In the genomic region with DNA sequence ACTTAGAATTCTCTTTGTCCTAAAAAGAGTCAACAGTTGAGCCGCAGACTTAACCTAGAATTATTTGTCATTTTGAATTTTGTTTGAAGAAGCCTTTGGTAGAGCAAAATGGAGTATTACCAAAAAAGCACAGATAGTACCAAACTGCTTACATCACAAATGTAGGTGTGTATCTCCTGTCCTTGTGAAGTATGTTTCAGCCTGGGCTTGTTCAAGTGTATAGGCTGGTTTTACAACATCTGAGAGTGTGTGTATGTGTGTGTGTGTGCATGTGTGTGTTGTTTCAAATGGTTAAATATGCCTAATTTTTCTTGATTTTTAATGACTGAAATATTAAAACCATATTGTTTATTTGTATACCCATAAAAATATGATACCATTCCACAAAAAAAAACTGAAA, we compare ENCODE assay signal across 13 cellular contexts.
DNase-seq lines count a peak whose midpoint lies in the region; ATAC-seq, FAIRE-seq and TF ChIP-seq lines count a peak whose summit lies in the region.
"Had no signal": no experiment of that assay in that cellular context is flagged by ENCODE, and none has a peak within 500 bp of the region (broad histone marks: within the 10 kb centered on the region; RNA-seq: fewer than 3 reads in every experiment).

No MANE protein-coding gene starts in this region.

- no peak overlapping the region for H2AFZ ChIP-seq in GM12878 (ENCODE audit: control insufficient read depth, low read depth, low read length)

- no peak overlapping the region for H3K4me3 ChIP-seq in GM12878
- H3K4me3 ChIP-seq: body of pancreas, Peyer's patch had no signal

- TF ChIP-seq EP300 in GM12878 (IDR thresholded peaks at IDR 0.05; ENCODE audit: borderline replicate concordance in 1 of 2, control insufficient read depth in 1 of 2, low read depth in 2 of 2, low read length in 2 of 2) = no peak

- POLR2A ChIA-PET in GM12878 (lab: Charles Lee) = interaction anchor here (0.7 kb wide), 2 partner anchors 100 to 482 kb away, joined by 3 to 4 read pairs; no protein-coding TSS in a partner anchor

- SMC1A ChIA-PET in GM12878 (lab: Charles Lee; ENCODE audit: uncharacterized antibody, unreplicated experiment) = interaction anchor here (0.8 to 1.9 kb wide), 6 partner anchors 13 to 39 kb away, joined by 3 to 7 read pairs (median 4); no protein-coding TSS in a partner anchor

- no peaks in the 10 kb centered on the region for H3K79me2 ChIP-seq in GM12878 (ENCODE audit: control insufficient read depth, insufficient read depth, low read length)

- CTCF ChIA-PET in GM12878 (lab: Yijun Ruan, JAX) = no interaction called here

- H4K20me1 ChIP-seq in GM12878 (ENCODE audit: control insufficient read depth, insufficient read depth) = no peaks in the 10 kb centered on the region

- no peaks in the 10 kb centered on the region for H3K4me1 ChIP-seq in GM12878 (ENCODE audit: control insufficient read depth, insufficient read depth, low read length)

- RAD21 ChIA-PET in GM12878 (lab: Charles Lee; ENCODE audit: unreplicated experiment) = interaction anchor here (1.0 to 1.7 kb wide), 4 partner anchors 32 to 171 kb away, joined by 3 to 5 read pairs (median 4); no protein-coding TSS in a partner anchor

- no peak overlapping the region for H3K4me2 ChIP-seq in GM12878 (ENCODE audit: control insufficient read depth, insufficient read depth)

- BruUV-seq in GM12878 (replicated peaks; lab: Mats Ljungman, UMichigan) = no TSS peak

- H3K27ac ChIP-seq in GM12878 (ENCODE audit: control insufficient read depth, insufficient read depth) = no peak overlapping the region
- H3K27ac ChIP-seq: Peyer's patch had no signal

- 85% methylated on average over 1 of the region's 1 CpG for WGBS in GM12878 (ENCODE audit: insufficient coverage, insufficient replicate concordance, low lambda C conversion rate, missing lambda C conversion rate)

- intact Hi-C loops in left ventricle myocardium superior (cut with micrococcal nuclease) (no loop called here), Right ventricle myocardium superior (cut with DNase I) (no loop called here), GM12878 (cut with micrococcal nuclease; ENCODE audit: unreplicated experiment) (no loop called here)

- FAIRE-seq in GM12878 (lab: Jason Lieb, UNC) = peak; percentile 13
- FAIRE-seq: islet of Langerhans had no signal

- H3K36me3 ChIP-seq in GM12878 (ENCODE audit: control insufficient read depth in 2 of 2, insufficient read depth in 2 of 2, low read length in 1 of 2) = no peaks in the 10 kb centered on the region
- H3K36me3 ChIP-seq: Peyer's patch had no signal

- ATAC-seq in left ventricle myocardium superior (peak; percentile 33), Right ventricle myocardium superior (ENCODE audit: poor library complexity) (no peak), GM12878 (peak; percentile 72)

- H3K4me3 Mint-ChIP-seq in mesothelial cell of epicardium = no peak overlapping the region

- in situ Hi-C loops in GM12878 (cut with MboI) = no loop called here

- no peaks in the 10 kb centered on the region for H3K36me3 Mint-ChIP-seq in mesothelial cell of epicardium

- TF ChIP-seq POLR2A in GM12878 (IDR thresholded peaks at IDR 0.05; ENCODE audit: low read depth, low read length) = no peak

- no peaks in the 10 kb centered on the region for H3K27me3 ChIP-seq in GM12878 (replicated peaks in 1 of 2; ENCODE audit: control insufficient read depth in 2 of 2, insufficient read depth in 2 of 2, low read length in 1 of 2)
- H3K27me3 ChIP-seq: body of pancreas, Peyer's patch had no signal

- peak overlapping the region; percentile 96 for H3K27ac Mint-ChIP-seq in mesothelial cell of epicardium

- H3K9ac ChIP-seq in GM12878 (ENCODE audit: control insufficient read depth, insufficient read depth, low read length) = no peak overlapping the region

- H3K9me3 ChIP-seq in GM12878 (replicated peaks; ENCODE audit: control insufficient read depth, insufficient read depth, low read length) = no peaks in the 10 kb centered on the region
- H3K9me3 ChIP-seq: body of pancreas, Peyer's patch had no signal

- TF ChIP-seq CTCF in GM12878 (IDR thresholded peaks at IDR 0.05 in 2 of 3, conservative IDR thresholded peaks at IDR 0.05 in 1 of 3; ENCODE audit: control insufficient read depth in 2 of 3, extremely low read depth in 1 of 3, insufficient read depth in 1 of 3, low read depth in 3 of 3, low read length in 3 of 3) = no peak
- TF ChIP-seq CTCF in mesothelial cell of epicardium (IDR thresholded peaks at IDR 0.05; ENCODE audit: unreplicated experiment) = no peak

- TF ChIP-seq RAD21 in GM12878 (IDR thresholded peaks at IDR 0.05; ENCODE audit: insufficient read depth, low read depth, low read length) = no peak

- H3K27me3 Mint-ChIP-seq in mesothelial cell of epicardium (ENCODE audit: low read depth) = no peaks in the 10 kb centered on the region

- H3K4me1 Mint-ChIP-seq in mesothelial cell of epicardium = peaks cover 64% of the 10 kb centered on the region

- DNase-seq in left ventricle myocardium superior (no peak), Right ventricle myocardium superior (no peak), GM12878 (ENCODE audit: low read depth, low spot score) (no peak), mesothelial cell of epicardium (ENCODE audit: low spot score in 2 of 2, unreplicated experiment in 2 of 2) (no peak), A172 (ENCODE audit: low spot score) (no peak), CD1c-positive myeloid dendritic cell (ENCODE audit: extremely low spot score) (no peak), activated gamma-delta T cell (lab: John Stamatoyannopoulos, UW) (no peak)
- no peak for DNase-seq in activated CD4-positive, alpha-beta T cell treated with anti-CD3 and anti-CD28 coated beads, Interleukin-2, amount 50 U/mL, for 4 hours
- DNase-seq: mesendoderm, NCI-H748 treated with DMSO at 0.1 percent for 48 hours had no signal

- no peaks in the 10 kb centered on the region for H3K9me3 Mint-ChIP-seq in mesothelial cell of epicardium

TF ChIP-seq in GM12878, 131 proteins besides CTCF, POLR2A, EP300 and RAD21 (continues in another document):
- TF ChIP-seq, protein P1, sequence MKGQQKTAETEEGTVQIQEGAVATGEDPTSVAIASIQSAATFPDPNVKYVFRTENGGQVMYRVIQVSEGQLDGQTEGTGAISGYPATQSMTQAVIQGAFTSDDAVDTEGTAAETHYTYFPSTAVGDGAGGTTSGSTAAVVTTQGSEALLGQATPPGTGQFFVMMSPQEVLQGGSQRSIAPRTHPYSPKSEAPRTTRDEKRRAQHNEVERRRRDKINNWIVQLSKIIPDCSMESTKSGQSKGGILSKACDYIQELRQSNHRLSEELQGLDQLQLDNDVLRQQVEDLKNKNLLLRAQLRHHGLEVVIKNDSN (IDR thresholded peaks at IDR 0.05; ENCODE audit: borderline replicate concordance, extremely low read length, insufficient read depth, low read depth, low read length) = no peak
- TF ChIP-seq NFYA (IDR thresholded peaks at IDR 0.05; ENCODE audit: borderline replicate concordance, low read depth, low read length) (no peak), STAT3 (IDR thresholded peaks at IDR 0.05; ENCODE audit: low read depth, low read length) (no peak), ATF7 (IDR thresholded peaks at IDR 0.05; ENCODE audit: low read depth) (no peak), ZNF384 (IDR thresholded peaks at IDR 0.05; ENCODE audit: borderline replicate concordance, low read depth, low read length) (no peak), PAX5 (IDR thresholded peaks at IDR 0.05; ENCODE audit: borderline replicate concordance, low read depth, low read length) (no peak), MYB (IDR thresholded peaks at IDR 0.05; ENCODE audit: borderline replicate concordance, low read depth, low read length) (no peak), MXI1 (IDR thresholded peaks at IDR 0.05; ENCODE audit: low read depth, low read length) (no peak), TCF12 (IDR thresholded peaks at IDR 0.05; ENCODE audit: low read depth, low read length) (no peak), RFX5 (IDR thresholded peaks at IDR 0.05; ENCODE audit: low read depth, low read length) (no peak)
- TF ChIP-seq, protein P2, sequence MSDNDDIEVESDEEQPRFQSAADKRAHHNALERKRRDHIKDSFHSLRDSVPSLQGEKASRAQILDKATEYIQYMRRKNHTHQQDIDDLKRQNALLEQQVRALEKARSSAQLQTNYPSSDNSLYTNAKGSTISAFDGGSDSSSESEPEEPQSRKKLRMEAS (IDR thresholded peaks at IDR 0.05; ENCODE audit: low read depth, low read length) = no peak
- TF ChIP-seq, protein P3, sequence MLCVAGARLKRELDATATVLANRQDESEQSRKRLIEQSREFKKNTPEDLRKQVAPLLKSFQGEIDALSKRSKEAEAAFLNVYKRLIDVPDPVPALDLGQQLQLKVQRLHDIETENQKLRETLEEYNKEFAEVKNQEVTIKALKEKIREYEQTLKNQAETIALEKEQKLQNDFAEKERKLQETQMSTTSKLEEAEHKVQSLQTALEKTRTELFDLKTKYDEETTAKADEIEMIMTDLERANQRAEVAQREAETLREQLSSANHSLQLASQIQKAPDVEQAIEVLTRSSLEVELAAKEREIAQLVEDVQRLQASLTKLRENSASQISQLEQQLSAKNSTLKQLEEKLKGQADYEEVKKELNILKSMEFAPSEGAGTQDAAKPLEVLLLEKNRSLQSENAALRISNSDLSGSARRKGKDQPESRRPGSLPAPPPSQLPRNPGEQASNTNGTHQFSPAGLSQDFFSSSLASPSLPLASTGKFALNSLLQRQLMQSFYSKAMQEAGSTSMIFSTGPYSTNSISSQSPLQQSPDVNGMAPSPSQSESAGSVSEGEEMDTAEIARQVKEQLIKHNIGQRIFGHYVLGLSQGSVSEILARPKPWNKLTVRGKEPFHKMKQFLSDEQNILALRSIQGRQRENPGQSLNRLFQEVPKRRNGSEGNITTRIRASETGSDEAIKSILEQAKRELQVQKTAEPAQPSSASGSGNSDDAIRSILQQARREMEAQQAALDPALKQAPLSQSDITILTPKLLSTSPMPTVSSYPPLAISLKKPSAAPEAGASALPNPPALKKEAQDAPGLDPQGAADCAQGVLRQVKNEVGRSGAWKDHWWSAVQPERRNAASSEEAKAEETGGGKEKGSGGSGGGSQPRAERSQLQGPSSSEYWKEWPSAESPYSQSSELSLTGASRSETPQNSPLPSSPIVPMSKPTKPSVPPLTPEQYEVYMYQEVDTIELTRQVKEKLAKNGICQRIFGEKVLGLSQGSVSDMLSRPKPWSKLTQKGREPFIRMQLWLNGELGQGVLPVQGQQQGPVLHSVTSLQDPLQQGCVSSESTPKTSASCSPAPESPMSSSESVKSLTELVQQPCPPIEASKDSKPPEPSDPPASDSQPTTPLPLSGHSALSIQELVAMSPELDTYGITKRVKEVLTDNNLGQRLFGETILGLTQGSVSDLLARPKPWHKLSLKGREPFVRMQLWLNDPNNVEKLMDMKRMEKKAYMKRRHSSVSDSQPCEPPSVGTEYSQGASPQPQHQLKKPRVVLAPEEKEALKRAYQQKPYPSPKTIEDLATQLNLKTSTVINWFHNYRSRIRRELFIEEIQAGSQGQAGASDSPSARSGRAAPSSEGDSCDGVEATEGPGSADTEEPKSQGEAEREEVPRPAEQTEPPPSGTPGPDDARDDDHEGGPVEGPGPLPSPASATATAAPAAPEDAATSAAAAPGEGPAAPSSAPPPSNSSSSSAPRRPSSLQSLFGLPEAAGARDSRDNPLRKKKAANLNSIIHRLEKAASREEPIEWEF (IDR thresholded peaks at IDR 0.05; ENCODE audit: insufficient replicate concordance, low read depth, low read length) = no peak
